In genomic region chrX:66635360-66635759, GRCh38 we compare ENCODE assay signal across 15 cellular contexts. TPM values are rescaled to one million over a fixed set of nuclear protein-coding genes. Genes with fewer than 3 reads are reported as not detected.
DNase-seq lines count a peak whose midpoint lies in the region; FAIRE-seq and TF ChIP-seq lines count a peak whose summit lies in the region.
"Had no signal": no experiment of that assay in that cellular context is flagged by ENCODE, and none has a peak within 500 bp of the region (broad histone marks: within the 10 kb centered on the region; RNA-seq: fewer than 3 reads in every experiment).

No MANE protein-coding gene starts in this region.

- H2AFZ ChIP-seq in OCI-LY7 (ENCODE audit: low read length) = no peak overlapping the region

- no peak overlapping the region for H3K4me3 Mint-ChIP-seq in progenitor cell of endocrine pancreas (ENCODE audit: low read depth)
- H3K4me3 Mint-ChIP-seq: memory B cell had no signal

- intact Hi-C loops in OCI-LY7 (cut with micrococcal nuclease; ENCODE audit: unreplicated experiment) = no loop called here

- H3K36me3 Mint-ChIP-seq in progenitor cell of endocrine pancreas (ENCODE audit: insufficient read depth) = no peaks in the 10 kb centered on the region
- H3K36me3 Mint-ChIP-seq: memory B cell had no signal

- no peak for FAIRE-seq in bronchial epithelial cell (lab: Jason Lieb, UNC)

- no peak for TF ChIP-seq EP300 in Ishikawa (IDR thresholded peaks at IDR 0.05; ENCODE audit: borderline replicate concordance)

- no peak overlapping the region for H3K4me3 ChIP-seq in AG10803 (ENCODE audit: low read length)
- H3K4me3 ChIP-seq in bronchial epithelial cell (ENCODE audit: low read depth, low read length) = no peak overlapping the region
- H3K4me3 ChIP-seq in mesodermal cell (ENCODE audit: extremely low read depth, insufficient read depth, low read length, poor library complexity, severe bottlenecking) = no peak overlapping the region
- no peak overlapping the region for H3K4me3 ChIP-seq in OCI-LY7 (ENCODE audit: low read depth, low read length, poor library complexity, severe bottlenecking)
- H3K4me3 ChIP-seq: SJCRH30, upper lobe of left lung had no signal

- no peak for TF ChIP-seq RAD21 in Ishikawa (IDR thresholded peaks at IDR 0.05; ENCODE audit: low read depth)

- 60% methylated on average over 1 of the region's 2 CpGs; no CpG with 5 or more reads in 1 of the 2 experiments for WGBS in mesodermal cell (ENCODE audit: insufficient coverage in 2 of 2), 2 experiments

- H3K9me3 Mint-ChIP-seq in progenitor cell of endocrine pancreas (ENCODE audit: low read depth) = peaks cover 15% of the 10 kb centered on the region
- H3K9me3 Mint-ChIP-seq: memory B cell had no signal

- H4K20me1 ChIP-seq in OCI-LY7 (ENCODE audit: insufficient read depth, low read length) = no peaks in the 10 kb centered on the region

- no TSS peak for BruUV-seq in OCI-LY7 (replicated peaks; lab: Mats Ljungman, UMichigan)

- peak; percentile 88 for DNase-seq in AG10803 (ENCODE audit: low read depth)
- peak; percentile 72 for DNase-seq in bronchial epithelial cell (ENCODE audit: low read depth)
- DNase-seq in OCI-LY7 (ENCODE audit: low spot score) = no peak
- no peak for DNase-seq in RPMI8226
- DNase-seq in SK-N-DZ (ENCODE audit: low spot score) = no peak
- no peak for DNase-seq in progenitor cell of endocrine pancreas (ENCODE audit: low spot score, unreplicated experiment)
- DNase-seq: activated CD4-positive, alpha-beta T cell treated with anti-CD3 and anti-CD28 coated beads for 4 hours; glutamatergic neuron; MM.1S; NCI-H2227 treated with DMSO at 0.1 percent for 48 hours; upper lobe of left lung had no signal

- H3K36me3 ChIP-seq in bronchial epithelial cell (ENCODE audit: control insufficient read depth, insufficient read depth, low read length) (no peaks in the 10 kb centered on the region), mesodermal cell (ENCODE audit: control insufficient read depth, insufficient read depth, low read length) (peaks cover 9% of the 10 kb centered on the region), OCI-LY7 (ENCODE audit: insufficient read depth, low read length) (no peaks in the 10 kb centered on the region)
- H3K36me3 ChIP-seq: SJCRH30, upper lobe of left lung had no signal

- no peaks in the 10 kb centered on the region for H3K27me3 Mint-ChIP-seq in progenitor cell of endocrine pancreas
- H3K27me3 Mint-ChIP-seq: memory B cell had no signal

- peaks cover 13% of the 10 kb centered on the region for H3K4me1 Mint-ChIP-seq in progenitor cell of endocrine pancreas (ENCODE audit: low read depth)

- no peaks in the 10 kb centered on the region for H3K79me2 ChIP-seq in OCI-LY7 (ENCODE audit: insufficient read depth, low read depth, low read length)

- H3K9me3 ChIP-seq in mesodermal cell (ENCODE audit: control insufficient read depth, low read length) = no peaks in the 10 kb centered on the region
- no peaks in the 10 kb centered on the region for H3K9me3 ChIP-seq in OCI-LY7 (ENCODE audit: low read length)
- H3K9me3 ChIP-seq: SJCRH30, upper lobe of left lung had no signal

- H3K4me2 ChIP-seq in OCI-LY7 (ENCODE audit: low read length) = no peak overlapping the region

- no peak overlapping the region for H3K27ac Mint-ChIP-seq in progenitor cell of endocrine pancreas
- H3K27ac Mint-ChIP-seq: memory B cell had no signal

- POLR2A ChIA-PET in OCI-LY7 (lab: Charles Lee) = interaction anchor here (1.2 kb wide), 1 partner anchor 12 kb away, joined by 3 read pairs; no protein-coding TSS in a partner anchor

- H3K9me2 ChIP-seq in OCI-LY7 (ENCODE audit: insufficient read depth, low read length) = no peaks in the 10 kb centered on the region

- no peak for TF ChIP-seq CTCF in AG10803 (conservative IDR thresholded peaks at IDR 0.05; ENCODE audit: low read length)
- TF ChIP-seq CTCF in bronchial epithelial cell (IDR thresholded peaks at IDR 0.05; ENCODE audit: insufficient read depth, low read length, severe bottlenecking) = no peak
- no peak for TF ChIP-seq CTCF in OCI-LY7 (conservative IDR thresholded peaks at IDR 0.05; ENCODE audit: low read length)
- TF ChIP-seq CTCF in progenitor cell of endocrine pancreas (IDR thresholded peaks at IDR 0.05; ENCODE audit: unreplicated experiment) = no peak

- H3K27ac ChIP-seq in mesodermal cell (ENCODE audit: low read depth, low read length, severe bottlenecking) (peak overlapping the region; percentile 23), OCI-LY7 (ENCODE audit: low read depth, low read length, poor library complexity, severe bottlenecking) (no peak overlapping the region)
- H3K27ac ChIP-seq: SJCRH30, upper lobe of left lung had no signal

- CTCF ChIA-PET in OCI-LY7 (lab: Charles Lee; ENCODE audit: unreplicated experiment) = no interaction called here

- H3K4me1 ChIP-seq in mesodermal cell (ENCODE audit: control insufficient read depth, insufficient read depth, low read length, poor library complexity, severe bottlenecking) = peaks cover 17% of the 10 kb centered on the region
- peaks cover 20% of the 10 kb centered on the region for H3K4me1 ChIP-seq in OCI-LY7 (ENCODE audit: insufficient read depth, low read length, poor library complexity, severe bottlenecking)
- H3K4me1 ChIP-seq: SJCRH30, upper lobe of left lung had no signal

- H3K27me3 ChIP-seq in bronchial epithelial cell (ENCODE audit: control insufficient read depth, insufficient read depth, low read length) = no peaks in the 10 kb centered on the region
- H3K27me3 ChIP-seq: SJCRH30, upper lobe of left lung had no signal

TF ChIP-seq in Ishikawa, 13 proteins besides CTCF, POLR2A, EP300 and RAD21:
- TF ChIP-seq TEAD4 (IDR thresholded peaks at IDR 0.05) (0 out of 2 replicates have a peak, but pooled peaks have one; percentile 23), CEBPB (IDR thresholded peaks at IDR 0.05) (no peak), USF1 (IDR thresholded peaks at IDR 0.05) (no peak), TAF1 (IDR thresholded peaks at IDR 0.05; ENCODE audit: low read depth) (no peak), REST (IDR thresholded peaks at IDR 0.05; ENCODE audit: low read depth) (no peak), FOXM1 (IDR thresholded peaks at IDR 0.05; ENCODE audit: borderline replicate concordance, low read depth) (no peak), MAX (IDR thresholded peaks at IDR 0.05) (no peak), CREB1 (IDR thresholded peaks at IDR 0.05; ENCODE audit: low read depth) (no peak), YY1 (IDR thresholded peaks at IDR 0.05; ENCODE audit: low read depth) (no peak), ZBTB7A (IDR thresholded peaks at IDR 0.05; ENCODE audit: low read depth) (no peak), NFIC (IDR thresholded peaks at IDR 0.05) (0 out of 2 replicates have a peak, but pooled peaks have one; percentile 24), EGR1 (IDR thresholded peaks at IDR 0.05) (no peak), TCF12 (IDR thresholded peaks at IDR 0.05; ENCODE audit: low read depth) (no peak)

RNA-seq across cellular contexts. Expression of gene EDA2R, which starts 3.5 kb away (rescaled TPM):
- total RNA-seq in bronchial epithelial cell (3.8 and 5.3 TPM in 2 replicates), OCI-LY7 (2022) (3.7 and 4.8 TPM in 2 replicates), progenitor cell of endocrine pancreas (4.2 and 6.6 TPM in 2 replicates)
- polyA plus RNA-seq in mesodermal cell (2013, experiment 1 of 2) = 13.6 TPM
- polyA plus RNA-seq in mesodermal cell (2013, experiment 2 of 2) = 10.4 TPM
- total RNA-seq in OCI-LY7 (2014; rRNA removed; shearing (Covaris generic)) = 3.7 and 3.8 TPM in 2 replicates
- polyA plus RNA-seq in SK-N-DZ (2014; cell fraction: cytosol; rRNA removed) = 3.4 and 3.6 TPM in 2 replicates
- polyA plus RNA-seq in SK-N-DZ (2014; cell fraction: nucleus; rRNA removed) = 9.0 and 11.4 TPM in 2 replicates

Comparison
In these comparisons a context has a peak if more than half of its experiments do, and no peak if none do; other contexts are left out.
1. DNase-seq: peak in AG10803 (single experiment) and bronchial epithelial cell (single experiment); none in OCI-LY7 (single experiment), RPMI8226 (single experiment), SK-N-DZ (single experiment) and progenitor cell of endocrine pancreas (single experiment).